In the genomic region with DNA sequence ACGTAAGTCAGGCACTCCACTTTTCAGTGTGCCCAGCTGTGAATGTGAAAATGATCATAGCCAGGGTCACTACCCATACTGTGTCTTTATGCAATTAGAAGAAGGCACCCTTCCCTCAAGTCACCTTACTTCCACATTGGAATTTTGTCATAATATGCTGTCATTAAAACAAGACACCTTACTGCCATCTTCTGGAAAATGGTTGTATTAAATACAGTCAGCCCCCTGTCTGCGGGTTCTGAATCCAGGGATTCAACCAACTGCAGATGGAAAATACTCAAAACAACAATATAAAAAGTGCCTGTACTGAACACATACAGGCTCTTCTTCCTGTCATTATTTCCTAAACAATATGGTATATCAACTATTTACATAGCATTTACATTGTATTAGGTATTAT, we compare ENCODE assay signal across 8 cellular contexts.
DNase-seq lines count a peak whose midpoint lies in the region; ATAC-seq, FAIRE-seq and TF ChIP-seq lines count a peak whose summit lies in the region.

No MANE protein-coding gene starts in this region.

- H3K18ac ChIP-seq in IMR-90 (ENCODE audit: low read depth, low read length), result no peak overlapping the region

- H3K9ac ChIP-seq in IMR-90 (ENCODE audit: low read depth, low read length) (no peak overlapping the region), keratinocyte (ENCODE audit: control insufficient read depth, extremely low read depth, insufficient read depth, low read length) (no peak overlapping the region)

- H3K56ac ChIP-seq in IMR-90 (ENCODE audit: extremely low read depth, insufficient read depth, low read length), result no peak overlapping the region

- dilution Hi-C loops in IMR-90 (cut with HindIII; ENCODE audit: low sequenced_read_pairs, unreplicated experiment), result no loop called here
- dilution Hi-C loops in keratinocyte (cut with MboI; ENCODE audit: extremely low pct_ligation_motif_present, low sequenced_read_pairs), result no loop called here

- H3K9me1 ChIP-seq in IMR-90 (ENCODE audit: insufficient read depth, low read length), result no peaks in the 10 kb centered on the region
- H3K9me1 ChIP-seq in keratinocyte (ENCODE audit: control insufficient read depth, extremely low read depth, insufficient read depth, low read length), result no peaks in the 10 kb centered on the region

- H2AK9ac ChIP-seq in IMR-90 (replicated peaks; ENCODE audit: low read depth, low read length, poor library complexity), result no peak overlapping the region

- no peaks in the 10 kb centered on the region for H3K9me3 ChIP-seq in IMR-90 (ENCODE audit: control insufficient read depth, insufficient read depth, low read length)
- H3K9me3 ChIP-seq in keratinocyte (ENCODE audit: control insufficient read depth, low read depth, low read length), result no peaks in the 10 kb centered on the region
- H3K9me3 ChIP-seq in tibial nerve, result peaks cover 0 to 7% (median 0%) of the 10 kb centered on the region in 4 donors

- intact Hi-C loops in IMR-90 (cut with micrococcal nuclease), result loop anchor here (1.0 kb wide), 3 partner anchors 70 to 510 kb away; a partner anchor contains a TSS

- H4K20me1 ChIP-seq in IMR-90 (ENCODE audit: insufficient read depth, low read length) (no peaks in the 10 kb centered on the region), keratinocyte (ENCODE audit: control insufficient read depth, extremely low read depth, insufficient read depth, low read length) (no peaks in the 10 kb centered on the region)

- TF ChIP-seq CTCF in IMR-90 (conservative IDR thresholded peaks at IDR 0.05; ENCODE audit: low read depth, low read length) (peak; percentile 71), keratinocyte (optimal IDR thresholded peaks at IDR 0.05 in 1 of 3, IDR thresholded peaks at IDR 0.05 in 1 of 3, conservative IDR thresholded peaks at IDR 0.05 in 1 of 3; ENCODE audit: extremely low read depth in 1 of 3, insufficient read depth in 2 of 3, low read length in 3 of 3) (peak in 2 of 3 experiments; percentile 7 to 34), tibial nerve (IDR thresholded peaks at IDR 0.05) (no peak)

- H3K4me2 ChIP-seq in IMR-90 (ENCODE audit: low read depth, low read length), result no peak overlapping the region
- H3K4me2 ChIP-seq in keratinocyte (ENCODE audit: control insufficient read depth, extremely low read depth, insufficient read depth, low read depth, low read length), result no peak overlapping the region

- no peak overlapping the region for H2AK5ac ChIP-seq in IMR-90 (ENCODE audit: low read depth, low read length)

- no peaks in the 10 kb centered on the region; a peak in 1 of 4 replicates for H3K79me1 ChIP-seq in IMR-90 (ENCODE audit: low read depth in 1 of 2, low read length in 2 of 2)

- H3K36me3 ChIP-seq in IMR-90 (ENCODE audit: control insufficient read depth, insufficient read depth, low read length) (no peaks in the 10 kb centered on the region), keratinocyte (ENCODE audit: control insufficient read depth in 2 of 2, extremely low read depth in 1 of 2, insufficient read depth in 2 of 2, low read length in 2 of 2) (no peaks in the 10 kb centered on the region), tibial nerve (no peaks in the 10 kb centered on the region)

- peak; percentile 59 for DNase-seq in AG20443 (ENCODE audit: low spot score)
- peak; percentile 66 for DNase-seq in IMR-90
- DNase-seq in amniotic epithelial cell (ENCODE audit: low read depth), result peak; percentile 5
- DNase-seq in keratinocyte (ENCODE audit: low read depth, low spot score), result no peak
- no peak for DNase-seq in tibial nerve (ENCODE audit: low spot score in 2 of 2)
- DNase-seq in cerebellum (ENCODE audit: low spot score), result no peak

- no peak overlapping the region for H3K27ac ChIP-seq in IMR-90 (ENCODE audit: insufficient read depth, low read length)
- no peak overlapping the region for H3K27ac ChIP-seq in keratinocyte (ENCODE audit: control insufficient read depth, insufficient read depth, low read length)
- H3K27ac ChIP-seq in tibial nerve, result no peak overlapping the region

- no peak for TF ChIP-seq POLR2A in IMR-90 (IDR thresholded peaks at IDR 0.05; ENCODE audit: low read depth, low read length)
- TF ChIP-seq POLR2A in tibial nerve (IDR thresholded peaks at IDR 0.05), result no peak

- H3K14ac ChIP-seq in IMR-90 (replicated peaks; ENCODE audit: low read depth, low read length), result no peak overlapping the region

- no peak overlapping the region for H4K5ac ChIP-seq in IMR-90 (ENCODE audit: low read depth, low read length)

- WGBS in IMR-90 (ENCODE audit: extremely low coverage in 2 of 2, insufficient read length in 1 of 2), 2 experiments, result no CpG with 5 or more reads among the region's 2 CpGs
- 40 to 41% methylated on average over 2 of the region's 2 CpGs for WGBS in tibial nerve, 2 donors

- H3K4me3 ChIP-seq in IMR-90 (ENCODE audit: insufficient read depth, low read depth, low read length) (no peak overlapping the region), keratinocyte (ENCODE audit: control insufficient read depth in 2 of 3, extremely low read depth in 1 of 3, insufficient read depth in 2 of 3, low read depth in 1 of 3, low read length in 3 of 3) (no peak overlapping the region), tibial nerve (no peak overlapping the region)

- BruUV-seq in IMR-90 (replicated peaks; lab: Mats Ljungman, UMichigan), result no TSS peak

- H2BK20ac ChIP-seq in IMR-90 (ENCODE audit: low read depth, low read length), result peak overlapping the region; percentile 2; the same call in 1 of the 2 replicates

- peak overlapping the region; percentile 7; the same call in 1 of the 2 replicates for H2BK120ac ChIP-seq in IMR-90 (ENCODE audit: low read depth, low read length)

- H2BK5ac ChIP-seq in IMR-90 (ENCODE audit: low read depth, low read length, poor library complexity, severe bottlenecking), result no peak overlapping the region

- H2BK15ac ChIP-seq in IMR-90 (ENCODE audit: low read depth, low read length), result no peak overlapping the region

- ATAC-seq in IMR-90 (ENCODE audit: low read depth) (peak; percentile 64), GM18873 (IDR thresholded peaks at IDR 0.05; ENCODE audit: low FRiP score, unreplicated experiment) (no peak), GM21737 (IDR thresholded peaks at IDR 0.05; ENCODE audit: unreplicated experiment) (no peak)

- no peak for TF ChIP-seq EP300 in tibial nerve (IDR thresholded peaks at IDR 0.05)

- H3K27me3 ChIP-seq in IMR-90 (ENCODE audit: control insufficient read depth, insufficient read depth, low read length), result peaks cover 19% of the 10 kb centered on the region
- H3K27me3 ChIP-seq in keratinocyte (ENCODE audit: control insufficient read depth, extremely low read depth, insufficient read depth, low read length), result peaks cover 37% of the 10 kb centered on the region
- peaks cover 0 to 47% of the 10 kb centered on the region in 2 donors for H3K27me3 ChIP-seq in tibial nerve

- no peak for FAIRE-seq in keratinocyte (lab: Jason Lieb, UNC)

- POLR2A ChIA-PET in IMR-90 (lab: Charles Lee; ENCODE audit: unreplicated experiment), result no interaction called here

- no peak overlapping the region for H3K4ac ChIP-seq in IMR-90 (ENCODE audit: low read depth, low read length)

- H3K79me2 ChIP-seq in keratinocyte (ENCODE audit: control insufficient read depth, insufficient read depth, low read length), result no peaks in the 10 kb centered on the region

- CTCF ChIA-PET in IMR-90 (lab: Yijun Ruan, JAX), result interaction anchor here (0.8 to 1.5 kb wide), 6 partner anchors 32 to 496 kb away, joined by 3 to 4 read pairs (median 3); no protein-coding TSS in a partner anchor

- H3K4me1 ChIP-seq in IMR-90 (ENCODE audit: control insufficient read depth, insufficient read depth, low read length) (no peaks in the 10 kb centered on the region; the same call in 1 of the 2 replicates), keratinocyte (ENCODE audit: control insufficient read depth, extremely low read depth, insufficient read depth, low read length) (no peaks in the 10 kb centered on the region), tibial nerve (peaks cover 0 to 17% (median 3%) of the 10 kb centered on the region in 4 donors)

- H4K8ac ChIP-seq in IMR-90 (ENCODE audit: low read depth in 2 of 2, low read length in 2 of 2), result no peak overlapping the region

- no peak overlapping the region for H3K23ac ChIP-seq in IMR-90 (ENCODE audit: low read depth, low read length)

- TF ChIP-seq RAD21 in IMR-90 (IDR thresholded peaks at IDR 0.05; ENCODE audit: low read length), result peak; percentile 68

- H4K91ac ChIP-seq in IMR-90 (ENCODE audit: insufficient read depth, low read depth, low read length), result peak overlapping the region; percentile 41

- H2AFZ ChIP-seq in IMR-90 (replicated peaks; ENCODE audit: low read length, poor library complexity), result no peak overlapping the region
- no peak overlapping the region for H2AFZ ChIP-seq in keratinocyte (ENCODE audit: control insufficient read depth, low read length)

- in situ Hi-C loops in IMR-90 (cut with MboI; ENCODE audit: low sequenced_read_pairs), result loop anchor here (5.0 kb wide), 1 partner anchor 74 kb away; no protein-coding TSS in a partner anchor

TF ChIP-seq in IMR-90, 13 proteins besides CTCF, POLR2A, EP300 and RAD21:
- TF ChIP-seq MXI1 (IDR thresholded peaks at IDR 0.05; ENCODE audit: borderline replicate concordance, low read depth, low read length) (no peak), CEBPB (IDR thresholded peaks at IDR 0.05; ENCODE audit: low read depth, low read length) (no peak), RFX5 (IDR thresholded peaks at IDR 0.05; ENCODE audit: low read depth, low read length) (no peak), SMC3 (IDR thresholded peaks at IDR 0.05; ENCODE audit: low read depth, low read length) (peak; percentile 53), MAZ (IDR thresholded peaks at IDR 0.05; ENCODE audit: borderline replicate concordance, low read depth, low read length) (no peak), NFE2L2 (IDR thresholded peaks at IDR 0.05; ENCODE audit: low read depth, low read length) (no peak)
- TF ChIP-seq, protein P1, sequence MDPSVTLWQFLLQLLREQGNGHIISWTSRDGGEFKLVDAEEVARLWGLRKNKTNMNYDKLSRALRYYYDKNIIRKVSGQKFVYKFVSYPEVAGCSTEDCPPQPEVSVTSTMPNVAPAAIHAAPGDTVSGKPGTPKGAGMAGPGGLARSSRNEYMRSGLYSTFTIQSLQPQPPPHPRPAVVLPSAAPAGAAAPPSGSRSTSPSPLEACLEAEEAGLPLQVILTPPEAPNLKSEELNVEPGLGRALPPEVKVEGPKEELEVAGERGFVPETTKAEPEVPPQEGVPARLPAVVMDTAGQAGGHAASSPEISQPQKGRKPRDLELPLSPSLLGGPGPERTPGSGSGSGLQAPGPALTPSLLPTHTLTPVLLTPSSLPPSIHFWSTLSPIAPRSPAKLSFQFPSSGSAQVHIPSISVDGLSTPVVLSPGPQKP (IDR thresholded peaks at IDR 0.05; ENCODE audit: borderline replicate concordance, low read depth, low read length), result no peak

Comparison
In these comparisons a context has a peak if more than half of its experiments do, and no peak if none do; other contexts are left out.
1. DNase-seq: peak in AG20443 (single experiment), IMR-90 (single experiment) and amniotic epithelial cell (single experiment); none in keratinocyte (single experiment), tibial nerve (0 of 2) and cerebellum (single experiment).
2. CTCF ChIP-seq: peak in IMR-90 (single experiment) and keratinocyte (2 of 3); none in tibial nerve (0 of 5).